Comparison of ENCODE assay signal across 10 cellular contexts in genomic region chr13:90968510-90968909, GRCh38.
A peak's percentile ranks its signal among the peaks of the same experiment; 100 is the strongest.
DNase-seq lines count a peak whose midpoint lies in the region; ATAC-seq and TF ChIP-seq lines count a peak whose summit lies in the region.
"Had no signal": no experiment of that assay in that cellular context is flagged by ENCODE, and none has a peak within 500 bp of the region (broad histone marks: within the 10 kb centered on the region; RNA-seq: fewer than 3 reads in every experiment).

No MANE protein-coding gene starts in this region.

- ATAC-seq in HG02610 (IDR thresholded peaks at IDR 0.05; ENCODE audit: unreplicated experiment): no peak
- no peak for ATAC-seq in GM19035 (IDR thresholded peaks at IDR 0.05; ENCODE audit: unreplicated experiment)

- TF ChIP-seq CTCF in 22Rv1 (IDR thresholded peaks at IDR 0.05): peak; percentile 67
- TF ChIP-seq CTCF in GM12874 (IDR thresholded peaks at IDR 0.05; ENCODE audit: insufficient read depth, low read depth, low read length): peak; percentile 25; the same call in 1 of the 2 replicates
- TF ChIP-seq CTCF in epithelial cell of proximal tubule (conservative IDR thresholded peaks at IDR 0.05; ENCODE audit: low read depth, low read length): peak; percentile 84

- H3K27ac ChIP-seq in 22Rv1: no peak overlapping the region

- no peak overlapping the region for H3K4me3 ChIP-seq in epithelial cell of proximal tubule (ENCODE audit: low read depth, low read length)
- H3K4me3 ChIP-seq: lung had no signal

- peak; percentile 33 for DNase-seq in NCI-H82 treated with DMSO at 0.1 percent for 48 hours (lab: John Stamatoyannopoulos, UW; ENCODE audit: unreplicated experiment)
- DNase-seq in epithelial cell of proximal tubule (ENCODE audit: low read depth): no peak
- no peak for DNase-seq in activated CD4-positive, alpha-beta T cell treated with anti-CD3 and anti-CD28 coated beads, Interleukin-2, amount 50 U/mL, for 4 hours
- no peak for DNase-seq in NCI-H1436 treated with DMSO at 0.1 percent for 48 hours (lab: John Stamatoyannopoulos, UW)
- DNase-seq: GDM1 had no signal

Comparison
In these comparisons a context has a peak if more than half of its experiments do, and no peak if none do; other contexts are left out.
1. CTCF ChIP-seq: peak in every context shown above with its lines; median percentile 84 in epithelial cell of proximal tubule; 67 in 22Rv1; 25 in GM12874.